ENCODE assay signal across 8 cellular contexts in genomic region chr2:206766057-206766930, GRCh38. TPM values are rescaled to one million over a fixed set of nuclear protein-coding genes. Genes with fewer than 3 reads are reported as not detected.
DNase-seq lines count a peak whose midpoint lies in the region; ATAC-seq and TF ChIP-seq lines count a peak whose summit lies in the region.

No MANE protein-coding gene starts in this region.

- POLR2A ChIA-PET in Caco-2 (lab: Charles Lee) (interaction anchor here (0.7 kb wide), 1 partner anchor 312 kb away, joined by 11 read pairs; no protein-coding TSS in a partner anchor), Panc1 (lab: Charles Lee) (interaction anchor here (0.5 to 0.7 kb wide), 2 partner anchors 47 to 763 kb away, joined by 6 to 17 read pairs; partner anchors contain the start of gene CREB1)

- DNase-seq in Caco-2, result no peak
- no peak for DNase-seq in Panc1 (ENCODE audit: low read depth, low spot score)
- DNase-seq in epithelial cell of proximal tubule (ENCODE audit: low read depth), result no peak
- DNase-seq in ovary, result no peak
- no peak for DNase-seq in HUDEP-2 (lab: John Stamatoyannopoulos, UW; ENCODE audit: unreplicated experiment in 76 of 76)
- DNase-seq in SK-N-DZ (ENCODE audit: low spot score), result no peak

- 34 to 37% (median 37%) methylated on average over 12 of the region's 12 CpGs for WGBS in ovary, 3 donors

- H3K9me3 ChIP-seq in Caco-2, result no peaks in the 10 kb centered on the region
- no peaks in the 10 kb centered on the region for H3K9me3 ChIP-seq in Panc1 (ENCODE audit: control insufficient read depth, insufficient read depth, low read depth, low read length)
- H3K9me3 ChIP-seq in ovary, result no peaks in the 10 kb centered on the region

- no peak for TF ChIP-seq EP300 in ovary (IDR thresholded peaks at IDR 0.05)

- ATAC-seq in Panc1, result no peak
- no peak for ATAC-seq in GM21526 (IDR thresholded peaks at IDR 0.05; ENCODE audit: low FRiP score, unreplicated experiment)
- ATAC-seq in GM18511 (IDR thresholded peaks at IDR 0.05; ENCODE audit: unreplicated experiment), result no peak

- H3K27ac ChIP-seq in Panc1 (ENCODE audit: low read length) (peak overlapping the region; percentile 96), ovary (peak overlapping the region in 1 of 2 donors; percentile 19)

- H3K36me3 Mint-ChIP-seq in Caco-2 (ENCODE audit: insufficient read depth, unreplicated experiment), result peaks cover 16% of the 10 kb centered on the region

- BruUV-seq in Caco-2 (replicated peaks; lab: Mats Ljungman, UMichigan), result no TSS peak
- no TSS peak for BruUV-seq in Panc1 (replicated peaks; lab: Mats Ljungman, UMichigan)

- peaks cover 3% of the 10 kb centered on the region for H3K27me3 Mint-ChIP-seq in Caco-2 (ENCODE audit: insufficient read depth, unreplicated experiment)

- H3K4me1 ChIP-seq in Caco-2 (no peaks in the 10 kb centered on the region), Panc1 (ENCODE audit: control insufficient read depth, insufficient read depth, low read length) (peaks cover 4% of the 10 kb centered on the region), ovary (ENCODE audit: insufficient read depth) (peaks cover 3% of the 10 kb centered on the region)

- peak overlapping the region; percentile 82 for H3K4me3 Mint-ChIP-seq in Caco-2 (ENCODE audit: unreplicated experiment)

- TF ChIP-seq CTCF in Caco-2 (IDR thresholded peaks at IDR 0.05; ENCODE audit: insufficient read depth in 1 of 2, low read depth in 1 of 2, low read length in 1 of 2, severe bottlenecking in 1 of 2, unreplicated experiment in 1 of 2) (no peak), Panc1 (IDR thresholded peaks at IDR 0.05) (no peak), epithelial cell of proximal tubule (conservative IDR thresholded peaks at IDR 0.05; ENCODE audit: low read depth, low read length) (no peak), ovary (IDR thresholded peaks at IDR 0.05) (no peak)

- TF ChIP-seq POLR2A in ovary (IDR thresholded peaks at IDR 0.05), result no peak

- H3K36me3 ChIP-seq in Caco-2 (ENCODE audit: control insufficient read depth, insufficient read depth, low read length) (no peaks in the 10 kb centered on the region; the same call in 1 of the 2 replicates), Panc1 (ENCODE audit: control insufficient read depth, insufficient read depth, low read length) (peaks cover 15% of the 10 kb centered on the region), ovary (no peaks in the 10 kb centered on the region)

- intact Hi-C loops in Caco-2 (cut with micrococcal nuclease; ENCODE audit: unreplicated experiment), result loop anchor here (10.0 kb wide), 1 partner anchor 361 kb away; no protein-coding TSS in a partner anchor
- intact Hi-C loops in Panc1 (cut with micrococcal nuclease; ENCODE audit: unreplicated experiment), result no loop called here
- intact Hi-C loops in ovary (cut with DNase I), result no loop called here

- in situ Hi-C loops in Panc1 (cut with HindIII; ENCODE audit: low pct_unique_long_range_greater_than_20kb, low sequenced_read_pairs), result no loop called here

- H3K27me3 ChIP-seq in Caco-2 (replicated peaks; ENCODE audit: control insufficient read depth, insufficient read depth, low read length), result no peaks in the 10 kb centered on the region
- peaks cover 10% of the 10 kb centered on the region for H3K27me3 ChIP-seq in Panc1 (ENCODE audit: control insufficient read depth, insufficient read depth, low read length)
- H3K27me3 ChIP-seq in ovary, result no peaks in the 10 kb centered on the region

- no peaks in the 10 kb centered on the region for H3K9me3 Mint-ChIP-seq in Caco-2 (ENCODE audit: unreplicated experiment)

- peak overlapping the region; percentile 93 for H3K27ac Mint-ChIP-seq in Caco-2 (ENCODE audit: unreplicated experiment)

- CTCF ChIA-PET in Caco-2 (lab: Charles Lee), result interaction anchor here (0.6 kb wide), 1 partner anchor 491 kb away, joined by 3 read pairs; no protein-coding TSS in a partner anchor
- CTCF ChIA-PET in Panc1 (lab: Charles Lee), result interaction anchor here (0.7 kb wide), 1 partner anchor 68 kb away, joined by 7 read pairs; no protein-coding TSS in a partner anchor

- H3K4me3 ChIP-seq in Caco-2 (ENCODE audit: low read depth, low read length), result peak overlapping the region; percentile 66
- H3K4me3 ChIP-seq in Panc1 (ENCODE audit: low read depth in 2 of 2, low read length in 2 of 2), result peak overlapping the region; percentile 71 to 99
- peak overlapping the region; percentile 90 for H3K4me3 ChIP-seq in epithelial cell of proximal tubule (ENCODE audit: low read depth, low read length)
- H3K4me3 ChIP-seq in ovary, result peak overlapping the region; percentile 79

- H3K4me1 Mint-ChIP-seq in Caco-2 (ENCODE audit: low read depth, unreplicated experiment), result peaks cover 8% of the 10 kb centered on the region

RNA-seq across cellular contexts. Expression of gene FASTKD2, which starts 0.9 kb away (rescaled TPM):
- total RNA-seq in Caco-2 (2022) (29.8 and 30.3 TPM in 2 replicates), Panc1 (2021; ENCODE audit: unreplicated experiment) (20.5 TPM), epithelial cell of proximal tubule (29.7 and 56.3 TPM in 2 replicates), ovary (10 to 100 TPM; 20.7 to 29.0 (median 23.4) TPM)
- polyA plus RNA-seq in Panc1 (2012; ENCODE audit: insufficient read length), result 8.4 TPM
- 10 to 100 TPM; 14.3 to 19.4 TPM for polyA plus RNA-seq in ovary
- 30.1 and 39.1 TPM in 2 replicates for polyA plus RNA-seq in SK-N-DZ (2014; cell fraction: cytosol; rRNA removed)
- 29.2 and 34.9 TPM in 2 replicates for polyA plus RNA-seq in SK-N-DZ (2014; cell fraction: nucleus; rRNA removed)

RNA-seq across cellular contexts. Expression of gene MDH1B, which starts 1.2 kb away (rescaled TPM):
- total RNA-seq in Caco-2 (2022), result 0.34 and 0.39 TPM in 2 replicates
- 0.85 TPM for total RNA-seq in Panc1 (2021; ENCODE audit: unreplicated experiment)
- polyA plus RNA-seq in Panc1 (2012; ENCODE audit: insufficient read length), result 0.78 TPM
- total RNA-seq in epithelial cell of proximal tubule, result 0.23 and 0.58 TPM in 2 replicates
- total RNA-seq in ovary, result 10 to 100 TPM in 1 of 7 donors, 1 to 10 TPM in 5, under 1 TPM in 1; 0.83 to 16.7 (median 1.7) TPM
- polyA plus RNA-seq in ovary, result 1 to 10 TPM in 1 of 2 donors, under 1 TPM in 1; 0.57 to 1.5 TPM
- 1.1 and 2.3 TPM in 2 replicates for polyA plus RNA-seq in SK-N-DZ (2014; cell fraction: cytosol; rRNA removed)
- 2.0 and 2.1 TPM in 2 replicates for polyA plus RNA-seq in SK-N-DZ (2014; cell fraction: nucleus; rRNA removed)

RNA-seq across cellular contexts. Expression of gene DYTN, which starts 48.1 kb away (rescaled TPM):
- total RNA-seq in Caco-2 (2022) (not detected in 2 replicates), Panc1 (2021; ENCODE audit: unreplicated experiment) (not detected), epithelial cell of proximal tubule (not detected in 2 replicates), ovary (not detected)
- polyA plus RNA-seq in Panc1 (2012; ENCODE audit: insufficient read length), result not detected
- polyA plus RNA-seq in ovary, result not detected
- 0.51 and 0.78 TPM in 2 replicates for polyA plus RNA-seq in SK-N-DZ (2014; cell fraction: cytosol; rRNA removed)
- polyA plus RNA-seq in SK-N-DZ (2014; cell fraction: nucleus; rRNA removed), result 0.07 and 0.79 TPM in 2 replicates
